In genomic region chr1:94801919-94802546, GRCh38 we compare ENCODE assay signal across 8 cellular contexts. TPM values are rescaled to one million over a fixed set of nuclear protein-coding genes. Genes with fewer than 3 reads are reported as not detected.
DNase-seq lines count a peak whose midpoint lies in the region; ATAC-seq and TF ChIP-seq lines count a peak whose summit lies in the region.

No MANE protein-coding gene starts in this region.

- H3K9me2 ChIP-seq in Loucy (replicated peaks; ENCODE audit: low read depth, low read length): no peaks in the 10 kb centered on the region
- H3K9me2 ChIP-seq in SK-N-SH: no peaks in the 10 kb centered on the region

- DNase-seq in ELR (ENCODE audit: low read depth) (peak; percentile 92), SK-N-SH (peak; percentile 47), epithelial cell of esophagus (ENCODE audit: low read depth) (peak; percentile 88), myocyte (ENCODE audit: low read depth) (peak; percentile 73), mesenteric fat pad (ENCODE audit: low spot score) (no peak), NCI-H128 (lab: John Stamatoyannopoulos, UW; ENCODE audit: unreplicated experiment) (no peak)

- H3K27ac ChIP-seq in SK-N-SH (ENCODE audit: low read depth in 2 of 2, low read length in 1 of 2): peak overlapping the region; percentile 29 to 89; a peak in 3 of 4 replicates

- peak; percentile 85 for TF ChIP-seq CTCF in Loucy (conservative IDR thresholded peaks at IDR 0.05; ENCODE audit: low read length)
- peak; percentile 71 for TF ChIP-seq CTCF in SK-N-SH (IDR thresholded peaks at IDR 0.05)
- peak; percentile 70 for TF ChIP-seq CTCF in epithelial cell of esophagus (IDR thresholded peaks at IDR 0.05; ENCODE audit: insufficient read depth, low read depth, low read length, missing control alignments)

- CTCF ChIA-PET in SK-N-SH (lab: Yijun Ruan, JAX): interaction anchor here (0.6 to 6.9 kb wide), 19 partner anchors 20 to 776 kb away, joined by 3 to 82 read pairs (median 4); partner anchors contain the start of gene F3

- H3K4me2 ChIP-seq in Loucy (ENCODE audit: low read depth, low read length, poor library complexity, severe bottlenecking) (peak overlapping the region; percentile 79), SK-N-SH (peak overlapping the region; percentile 80)

- H3K9me3 ChIP-seq in Loucy (ENCODE audit: insufficient read depth, low read depth, low read length) (no peaks in the 10 kb centered on the region), SK-N-SH (no peaks in the 10 kb centered on the region)

- H3K27me3 ChIP-seq in Loucy (ENCODE audit: insufficient read depth, low read length, poor library complexity, severe bottlenecking) (no peaks in the 10 kb centered on the region), SK-N-SH (ENCODE audit: insufficient read depth) (no peaks in the 10 kb centered on the region)

- H3K36me3 ChIP-seq in Loucy (ENCODE audit: insufficient read depth, low read length): no peaks in the 10 kb centered on the region
- H3K36me3 ChIP-seq in SK-N-SH (replicated peaks in 1 of 2; ENCODE audit: control insufficient read depth in 1 of 2, insufficient read depth in 2 of 2, low read length in 1 of 2): no peaks in the 10 kb centered on the region

- TF ChIP-seq EP300 in SK-N-SH (IDR thresholded peaks at IDR 0.05; ENCODE audit: borderline replicate concordance in 1 of 2, low read depth in 1 of 2, low read length in 1 of 2): no peak

- H3K79me2 ChIP-seq in Loucy (ENCODE audit: insufficient read depth, low read length): no peaks in the 10 kb centered on the region
- no peaks in the 10 kb centered on the region for H3K79me2 ChIP-seq in SK-N-SH (ENCODE audit: insufficient read depth)

- peak; percentile 69 for ATAC-seq in GM21723 (IDR thresholded peaks at IDR 0.05; ENCODE audit: unreplicated experiment)

- POLR2A ChIA-PET in SK-N-SH (lab: Yijun Ruan, JAX): no interaction called here

- TF ChIP-seq RAD21 in SK-N-SH (IDR thresholded peaks at IDR 0.05; ENCODE audit: low read length): peak; percentile 84

- H3K4me1 ChIP-seq in Loucy (ENCODE audit: insufficient read depth, low read length, poor library complexity, severe bottlenecking): peaks cover 48% of the 10 kb centered on the region
- H3K4me1 ChIP-seq in SK-N-SH (ENCODE audit: control insufficient read depth in 1 of 2, insufficient read depth in 2 of 2, low read depth in 1 of 2, low read length in 1 of 2): peaks cover 8 to 29% of the 10 kb centered on the region in 2 experiments; a peak in 3 of 4 replicates

- H3F3A ChIP-seq in Loucy (ENCODE audit: low read depth): no peaks in the 10 kb centered on the region
- no peaks in the 10 kb centered on the region for H3F3A ChIP-seq in SK-N-SH (replicated peaks; ENCODE audit: insufficient read depth)

- 39% methylated on average over 5 of the region's 7 CpGs for WGBS in SK-N-SH (ENCODE audit: low lambda C conversion rate)

- H3K9ac ChIP-seq in Loucy (ENCODE audit: low read depth, low read length, poor library complexity, severe bottlenecking) (peak overlapping the region; percentile 66), SK-N-SH (peak overlapping the region; percentile 45; the same call in 1 of the 2 replicates)

- H4K20me1 ChIP-seq in Loucy (ENCODE audit: insufficient read depth, low read length, poor library complexity, severe bottlenecking) (no peaks in the 10 kb centered on the region), SK-N-SH (ENCODE audit: insufficient read depth) (no peaks in the 10 kb centered on the region)

- H2AFZ ChIP-seq in Loucy (ENCODE audit: low read length) (peak overlapping the region; percentile 74), SK-N-SH (ENCODE audit: low read depth) (peak overlapping the region; percentile 80)

- H3K4me3 ChIP-seq in Loucy (ENCODE audit: low read length, poor library complexity, severe bottlenecking): peak overlapping the region; percentile 69
- peak overlapping the region; percentile 19 to 58; a peak in 3 of 4 replicates for H3K4me3 ChIP-seq in SK-N-SH (ENCODE audit: low read depth in 2 of 2, low read length in 1 of 2)
- no peak overlapping the region for H3K4me3 ChIP-seq in epithelial cell of esophagus (ENCODE audit: low read length)

TF ChIP-seq in SK-N-SH, 30 proteins besides CTCF, POLR2A, EP300 and RAD21:
- TF ChIP-seq SMC3 (IDR thresholded peaks at IDR 0.05; ENCODE audit: low read depth, low read length) (peak; percentile 84), RCOR1 (IDR thresholded peaks at IDR 0.05; ENCODE audit: low read length) (no peak), TCF12 (IDR thresholded peaks at IDR 0.05) (peak; percentile 35; the same call in 1 of the 2 replicates)
TF ChIP-seq in SK-N-SH: peak in this region for 2.

RNA-seq across cellular contexts. Expression of gene SLC44A3, which starts 18.1 kb away (rescaled TPM):
- 2.6 and 4.4 TPM in 2 replicates for polyA plus RNA-seq in SK-N-SH (2012; rRNA removed)
- 3.8 and 4.0 TPM in 2 replicates for polyA plus RNA-seq in SK-N-SH (2012; cell fraction: cytosol; rRNA removed)
- polyA plus RNA-seq in SK-N-SH (2012; cell fraction: nucleus; rRNA removed): 2.8 and 4.4 TPM in 2 replicates
- total RNA-seq in myocyte (1.6 and 2.2 TPM in 2 replicates), mesenteric fat pad (3.5 TPM)
- polyA plus RNA-seq in myocyte (2012): 2.8 TPM

Comparison
In these comparisons a context has a peak if more than half of its experiments do, and no peak if none do; other contexts are left out.
1. DNase-seq: peak in ELR (single experiment), SK-N-SH (single experiment), epithelial cell of esophagus (single experiment) and myocyte (single experiment); none in mesenteric fat pad (single experiment) and NCI-H128 (single experiment).
2. Peak in every context shown above with its lines, with median percentiles within 50 percentile points of each other: CTCF ChIP-seq.